Comparison of ENCODE assay signal across 25 cellular contexts in genomic region chr3:52434491-52435115, GRCh38. TPM values are rescaled to one million over a fixed set of nuclear protein-coding genes. Genes with fewer than 3 reads are reported as not detected.
DNase-seq lines count a peak whose midpoint lies in the region; ATAC-seq and TF ChIP-seq lines count a peak whose summit lies in the region.
"Had no signal": no experiment of that assay in that cellular context is flagged by ENCODE, and none has a peak within 500 bp of the region (broad histone marks: within the 10 kb centered on the region; RNA-seq: fewer than 3 reads in every experiment).

No MANE protein-coding gene starts in this region.

- no peak overlapping the region for H3K9ac ChIP-seq in endodermal cell (ENCODE audit: extremely low read depth, low read length, poor library complexity, severe bottlenecking)
- H3K9ac ChIP-seq: KMS-11 had no signal

- peaks cover 20% of the 10 kb centered on the region for H3K4me1 Mint-ChIP-seq in endodermal cell
- no peaks in the 10 kb centered on the region for H3K4me1 Mint-ChIP-seq in activated naive CD8-positive, alpha-beta T cell treated with anti-CD3 and anti-CD28 coated beads, Interleukin-2, amount 50 U/mL, for 24 hours
- no peaks in the 10 kb centered on the region for H3K4me1 Mint-ChIP-seq in activated CD8-positive, alpha-beta T cell treated with anti-CD3 and anti-CD28 coated beads for 36 hours (ENCODE audit: low read depth)

- no peaks in the 10 kb centered on the region for H3K9me3 Mint-ChIP-seq in endodermal cell
- H3K9me3 Mint-ChIP-seq in activated naive CD8-positive, alpha-beta T cell treated with anti-CD3 and anti-CD28 coated beads, Interleukin-2, amount 50 U/mL, for 24 hours, result no peaks in the 10 kb centered on the region
- no peaks in the 10 kb centered on the region for H3K9me3 Mint-ChIP-seq in activated CD8-positive, alpha-beta T cell treated with anti-CD3 and anti-CD28 coated beads for 36 hours
- H3K9me3 Mint-ChIP-seq: activated T-cell treated with anti-CD3 and anti-CD28 coated beads, Interleukin-2, amount 50 U/mL, for 4 hours; memory B cell; naive thymus-derived CD4-positive, alpha-beta T cell had no signal

- H3K27ac Mint-ChIP-seq in endodermal cell, result no peak overlapping the region
- no peak overlapping the region for H3K27ac Mint-ChIP-seq in activated naive CD8-positive, alpha-beta T cell treated with anti-CD3 and anti-CD28 coated beads, Interleukin-2, amount 50 U/mL, for 24 hours
- H3K27ac Mint-ChIP-seq in activated CD8-positive, alpha-beta T cell treated with anti-CD3 and anti-CD28 coated beads for 36 hours, result no peak overlapping the region
- H3K27ac Mint-ChIP-seq: activated CD8-positive, alpha-beta T cell treated with anti-CD3 and anti-CD28 coated beads, Interleukin-2, amount 10 ng/mL, durations not matched to agents 7 days and 5 days; activated naive CD8-positive, alpha-beta T cell; memory B cell; naive thymus-derived CD4-positive, alpha-beta T cell had no signal

- no peaks in the 10 kb centered on the region for H3K27me3 Mint-ChIP-seq in endodermal cell (ENCODE audit: insufficient read depth)
- no peaks in the 10 kb centered on the region for H3K27me3 Mint-ChIP-seq in activated naive CD8-positive, alpha-beta T cell treated with anti-CD3 and anti-CD28 coated beads, Interleukin-2, amount 50 U/mL, for 24 hours
- no peaks in the 10 kb centered on the region for H3K27me3 Mint-ChIP-seq in activated CD8-positive, alpha-beta T cell treated with anti-CD3 and anti-CD28 coated beads for 36 hours
- H3K27me3 Mint-ChIP-seq: activated naive CD8-positive, alpha-beta T cell had no signal

- H3K27ac ChIP-seq in endodermal cell (ENCODE audit: low read depth, low read length), result no peak overlapping the region
- H3K27ac ChIP-seq: colonic mucosa, hepatocyte, KMS-11, PC-9, transverse colon, VCaP had no signal

- no peaks in the 10 kb centered on the region for H3K9me3 ChIP-seq in endodermal cell (ENCODE audit: control insufficient read depth, low read length)
- H3K9me3 ChIP-seq: colonic mucosa, transverse colon had no signal

- DNase-seq in 8988T, result peak; percentile 20
- peak; percentile 41 for DNase-seq in H7
- DNase-seq in endodermal cell, result peak; percentile 41
- peak; percentile 58 for DNase-seq in posterior vena cava (ENCODE audit: low spot score)
- DNase-seq in NCI-H510A treated with DMSO at 0.1 percent for 48 hours (lab: John Stamatoyannopoulos, UW), result no peak
- DNase-seq in GM03348 (ENCODE audit: low spot score), result no peak
- DNase-seq in activated naive CD8-positive, alpha-beta T cell treated with anti-CD3 and anti-CD28 coated beads, Interleukin-2, amount 50 U/mL, for 24 hours, result no peak
- no peak for DNase-seq in activated CD8-positive, alpha-beta T cell treated with anti-CD3 and anti-CD28 coated beads for 36 hours
- DNase-seq: activated CD8-positive, alpha-beta T cell treated with anti-CD3 and anti-CD28 coated beads, Interleukin-2, amount 10 ng/mL, durations not matched to agents 7 days and 5 days; activated T-cell treated with anti-CD3 and anti-CD28 coated beads, Interleukin-2, amount 50 U/mL, for 4 hours; colonic mucosa; DMS79; naive thymus-derived CD4-positive, alpha-beta T cell; NCI-H1048; NCI-H2029 treated with DMSO at 0.1 percent for 48 hours; PC-9; stimulated activated CD4-positive, alpha-beta T cell treated with anti-CD3 and anti-CD28 coated beads, Interleukin-4, amount 100 ng/mL, for 1 hour; stimulated activated naive CD8-positive, alpha-beta T cell treated with anti-CD3 and anti-CD28 coated beads, Interleukin-15, Interleukin-2, amounts not matched to agents 100 U/mL and 50 U/mL, for 24 hours; transverse colon had no signal

- POLR2A ChIA-PET in activated CD8-positive, alpha-beta T cell treated with anti-CD3 and anti-CD28 coated beads for 36 hours (lab: Charles Lee), result interaction anchor here (0.7 kb wide), 1 partner anchor 24 kb away, joined by 3 read pairs; no protein-coding TSS in a partner anchor

- H3K4me3 Mint-ChIP-seq in endodermal cell, result no peak overlapping the region
- no peak overlapping the region for H3K4me3 Mint-ChIP-seq in activated naive CD8-positive, alpha-beta T cell treated with anti-CD3 and anti-CD28 coated beads, Interleukin-2, amount 50 U/mL, for 24 hours
- H3K4me3 Mint-ChIP-seq in activated CD8-positive, alpha-beta T cell treated with anti-CD3 and anti-CD28 coated beads for 36 hours, result no peak overlapping the region
- H3K4me3 Mint-ChIP-seq: activated CD8-positive, alpha-beta T cell treated with anti-CD3 and anti-CD28 coated beads, Interleukin-2, amount 10 ng/mL, durations not matched to agents 7 days and 5 days; activated naive CD8-positive, alpha-beta T cell; activated T-cell treated with anti-CD3 and anti-CD28 coated beads, Interleukin-2, amount 50 U/mL, for 4 hours; memory B cell; naive thymus-derived CD4-positive, alpha-beta T cell had no signal

- intact Hi-C loops in posterior vena cava (cut with DNase I), result no loop called here
- intact Hi-C loops in activated CD8-positive, alpha-beta T cell treated with anti-CD3 and anti-CD28 coated beads for 36 hours (cut with micrococcal nuclease), result no loop called here

- H3K4me3 ChIP-seq in H7 (ENCODE audit: insufficient read depth, low read depth, low read length), result no peak overlapping the region
- no peak overlapping the region for H3K4me3 ChIP-seq in endodermal cell (ENCODE audit: low read length)
- H3K4me3 ChIP-seq: colonic mucosa, hepatocyte, PC-9, skin epidermis, transverse colon had no signal

- no peak for ATAC-seq in activated naive CD8-positive, alpha-beta T cell treated with anti-CD3 and anti-CD28 coated beads, Interleukin-2, amount 50 U/mL, for 24 hours
- no peak for ATAC-seq in activated CD8-positive, alpha-beta T cell treated with anti-CD3 and anti-CD28 coated beads for 36 hours
- ATAC-seq: activated CD8-positive, alpha-beta T cell treated with anti-CD3 and anti-CD28 coated beads, Interleukin-2, amount 10 ng/mL, durations not matched to agents 7 days and 5 days; activated T-cell treated with anti-CD3 and anti-CD28 coated beads, Interleukin-2, amount 50 U/mL, for 4 hours; naive thymus-derived CD4-positive, alpha-beta T cell; stimulated activated naive CD8-positive, alpha-beta T cell treated with anti-CD3 and anti-CD28 coated beads, Interleukin-15, Interleukin-2, amounts not matched to agents 100 U/mL and 50 U/mL, for 24 hours had no signal

- CTCF ChIA-PET in activated CD8-positive, alpha-beta T cell treated with anti-CD3 and anti-CD28 coated beads for 36 hours (lab: Charles Lee), result interaction anchor here (4.4 kb wide), 1 partner anchor 13 kb away, joined by 27 read pairs; no protein-coding TSS in a partner anchor

- no peaks in the 10 kb centered on the region for H3K36me3 Mint-ChIP-seq in endodermal cell (ENCODE audit: low read depth)
- H3K36me3 Mint-ChIP-seq in activated naive CD8-positive, alpha-beta T cell treated with anti-CD3 and anti-CD28 coated beads, Interleukin-2, amount 50 U/mL, for 24 hours (ENCODE audit: low read depth), result no peaks in the 10 kb centered on the region
- H3K36me3 Mint-ChIP-seq in activated CD8-positive, alpha-beta T cell treated with anti-CD3 and anti-CD28 coated beads for 36 hours (ENCODE audit: low read depth), result no peaks in the 10 kb centered on the region
- H3K36me3 Mint-ChIP-seq: activated naive CD8-positive, alpha-beta T cell; memory B cell; naive thymus-derived CD4-positive, alpha-beta T cell had no signal

- no peaks in the 10 kb centered on the region for H3K36me3 ChIP-seq in H7 (replicated peaks; ENCODE audit: control insufficient read depth, insufficient read depth, low read length)
- no peaks in the 10 kb centered on the region for H3K36me3 ChIP-seq in endodermal cell (ENCODE audit: control insufficient read depth, insufficient read depth, low read length)
- H3K36me3 ChIP-seq: colonic mucosa, transverse colon had no signal

- 91 to 95% methylated on average over 5 to 9 of the region's 9 CpGs for WGBS in endodermal cell (ENCODE audit: insufficient coverage in 1 of 2, insufficient read length in 1 of 2), 2 experiments

- no peak for TF ChIP-seq CTCF in endodermal cell (conservative IDR thresholded peaks at IDR 0.05)
- TF ChIP-seq CTCF in activated CD8-positive, alpha-beta T cell treated with anti-CD3 and anti-CD28 coated beads for 36 hours (IDR thresholded peaks at IDR 0.05), result no peak

- peaks cover 5% of the 10 kb centered on the region for H3K4me1 ChIP-seq in endodermal cell (ENCODE audit: control insufficient read depth, insufficient read depth, low read length)
- H3K4me1 ChIP-seq: colonic mucosa had no signal

- H3K27me3 ChIP-seq in H7 (ENCODE audit: control insufficient read depth, insufficient read depth, low read length) (no peaks in the 10 kb centered on the region), endodermal cell (ENCODE audit: control insufficient read depth, insufficient read depth, low read length, poor library complexity, severe bottlenecking) (no peaks in the 10 kb centered on the region)
- H3K27me3 ChIP-seq: colonic mucosa, hepatocyte, transverse colon had no signal

RNA-seq across cellular contexts. Expression of gene SEMA3G, which starts 10.3 kb away (rescaled TPM):
- total RNA-seq in H7 (2014; rRNA removed; shearing (Covaris generic)), result 1.1 and 2.2 TPM in 2 replicates
- total RNA-seq in endodermal cell (1 to 10 TPM; 2.5 to 8.6 TPM), posterior vena cava (10 to 100 TPM; 12.4 to 17.7 TPM)
- 1.9 TPM for polyA plus RNA-seq in endodermal cell (2013, experiment 1 of 2)
- polyA plus RNA-seq in endodermal cell (2013, experiment 2 of 2), result 1.5 TPM
- total RNA-seq in activated CD8-positive, alpha-beta T cell treated with anti-CD3 and anti-CD28 coated beads for 36 hours, result not detected
- polyA plus RNA-seq: naive thymus-derived CD4-positive, alpha-beta T cell had no signal

RNA-seq across cellular contexts. Expression of gene TNNC1, which starts 19.2 kb away (rescaled TPM):
- total RNA-seq in H7 (2014; rRNA removed; shearing (Covaris generic)), result 4.2 and 7.2 TPM in 2 replicates
- total RNA-seq in endodermal cell (10 to 100 TPM; 44.8 to 64.6 TPM), posterior vena cava (1 to 10 TPM; 3.5 to 5.5 TPM)
- 30.4 TPM for polyA plus RNA-seq in endodermal cell (2013, experiment 1 of 2)
- polyA plus RNA-seq in endodermal cell (2013, experiment 2 of 2), result 36.1 TPM
- 1 to 10 TPM; 4.8 to 5.9 TPM for total RNA-seq in activated CD8-positive, alpha-beta T cell treated with anti-CD3 and anti-CD28 coated beads for 36 hours

RNA-seq across cellular contexts. Expression of gene NISCH, which starts 20.8 kb away (rescaled TPM):
- 51.1 and 70.7 TPM in 2 replicates for total RNA-seq in H7 (2014; rRNA removed; shearing (Covaris generic))
- total RNA-seq in endodermal cell (100 to 1,000 TPM; 151 to 156 TPM), posterior vena cava (10 to 100 TPM; 53.0 to 65.2 TPM)
- polyA plus RNA-seq in endodermal cell (2013, experiment 1 of 2), result 124 TPM
- polyA plus RNA-seq in endodermal cell (2013, experiment 2 of 2), result 99.4 TPM
- 10 to 100 TPM; 57.1 to 57.4 TPM for total RNA-seq in activated CD8-positive, alpha-beta T cell treated with anti-CD3 and anti-CD28 coated beads for 36 hours

RNA-seq across cellular contexts. Expression of gene PHF7, which starts 24.1 kb away (rescaled TPM):
- 16.5 and 25.2 TPM in 2 replicates for total RNA-seq in H7 (2014; rRNA removed; shearing (Covaris generic))
- 10 to 100 TPM; 10.9 to 12.7 TPM for total RNA-seq in endodermal cell
- 15.3 TPM for polyA plus RNA-seq in endodermal cell (2013, experiment 1 of 2)
- polyA plus RNA-seq in endodermal cell (2013, experiment 2 of 2), result 17.0 TPM
- 1 to 10 TPM; 6.4 to 9.2 TPM for total RNA-seq in posterior vena cava
- total RNA-seq in activated CD8-positive, alpha-beta T cell treated with anti-CD3 and anti-CD28 coated beads for 36 hours, result 10 to 100 TPM; 18.4 to 20.6 TPM

RNA-seq across cellular contexts. Expression of gene BAP1, which starts 24.8 kb away (rescaled TPM):
- 128 and 145 TPM in 2 replicates for total RNA-seq in H7 (2014; rRNA removed; shearing (Covaris generic))
- total RNA-seq in endodermal cell, result 100 to 1,000 TPM in 1 of 2 donors, 10 to 100 TPM in 1; 94.5 to 100 TPM
- polyA plus RNA-seq in endodermal cell (2013, experiment 1 of 2), result 80.1 TPM
- 71.0 TPM for polyA plus RNA-seq in endodermal cell (2013, experiment 2 of 2)
- total RNA-seq in posterior vena cava, result 10 to 100 TPM; 53.0 to 55.1 TPM
- 100 to 1,000 TPM in 1 of 2 experiments, 10 to 100 TPM in 1; 98.1 to 101 TPM for total RNA-seq in activated CD8-positive, alpha-beta T cell treated with anti-CD3 and anti-CD28 coated beads for 36 hours

Comparison
In these comparisons a context has a peak if more than half of its experiments do, and no peak if none do; other contexts are left out.
1. DNase-seq: peak in 8988T (single experiment), H7 (single experiment), endodermal cell (single experiment) and posterior vena cava (single experiment); none in NCI-H510A treated with DMSO at 0.1 percent for 48 hours (single experiment), GM03348 (single experiment), activated naive CD8-positive, alpha-beta T cell treated with anti-CD3 and anti-CD28 coated beads, Interleukin-2, amount 50 U/mL, for 24 hours (single experiment) and activated CD8-positive, alpha-beta T cell treated with anti-CD3 and anti-CD28 coated beads for 36 hours (single experiment).